Comparison of ENCODE assay signal across 28 cellular contexts in genomic region chr5:27503813-27504212, GRCh38.
"Had no signal": no experiment of that assay in that cellular context is flagged by ENCODE, and none has a peak within 500 bp of the region (broad histone marks: within the 10 kb centered on the region; RNA-seq: fewer than 3 reads in every experiment).

No MANE protein-coding gene starts in this region.

- H3K4me1 Mint-ChIP-seq: naive thymus-derived CD8-positive, alpha-beta T cell; neural progenitor cell; stimulated activated naive B cell treated with anti-CD40 and anti-IgM and Interleukin-4, amounts not matched to agents 10 μg/mL and 1 μg/mL and 100 μg/mL, for 72 hours had no signal

- H3K36me3 ChIP-seq: left lung, lower lobe of right lung, neural progenitor cell, pancreas, prostate gland, stomach, thyroid gland, transverse colon, upper lobe of left lung, vagina had no signal

- H3K4me3 ChIP-seq: left lung, lower lobe of right lung, neural progenitor cell, pancreas, prostate gland, skin epidermis, stomach, testis, thyroid gland, transverse colon, upper lobe of left lung, vagina had no signal

- H3K4me1 ChIP-seq: left lung, lower lobe of right lung, neural progenitor cell, pancreas, prostate gland, stomach, testis, thyroid gland, transverse colon, upper lobe of left lung, vagina had no signal

- H3K27ac Mint-ChIP-seq: naive thymus-derived CD8-positive, alpha-beta T cell; neural progenitor cell; stimulated activated naive B cell treated with anti-CD40 and anti-IgM and Interleukin-4, amounts not matched to agents 10 μg/mL and 1 μg/mL and 100 μg/mL, for 72 hours had no signal

- H3K9me3 Mint-ChIP-seq: neural progenitor cell had no signal

- H3K4me3 Mint-ChIP-seq: naive thymus-derived CD8-positive, alpha-beta T cell; nephron; neural progenitor cell; stimulated activated naive B cell treated with anti-CD40 and anti-IgM and Interleukin-4, amounts not matched to agents 10 μg/mL and 1 μg/mL and 100 μg/mL, for 72 hours had no signal

- H3K36me3 Mint-ChIP-seq: naive thymus-derived CD8-positive, alpha-beta T cell; neural progenitor cell; stimulated activated naive B cell treated with anti-CD40 and anti-IgM and Interleukin-4, amounts not matched to agents 10 μg/mL and 1 μg/mL and 100 μg/mL, for 72 hours had no signal

- H3K27me3 ChIP-seq: left lung, neural progenitor cell, pancreas, stomach, testis, thyroid gland, transverse colon, upper lobe of left lung, vagina had no signal

- H2AFZ ChIP-seq: neural progenitor cell had no signal

- ATAC-seq: left colon; left lung; lower lobe of right lung; naive thymus-derived CD8-positive, alpha-beta T cell; pancreas; right cardiac atrium; sciatic nerve; stimulated activated naive B cell treated with anti-CD40 and anti-IgM and Interleukin-4, amounts not matched to agents 10 μg/mL and 1 μg/mL and 100 μg/mL, for 72 hours; stimulated activated naive CD8-positive, alpha-beta T cell treated with anti-CD3 and anti-CD28 coated beads, Interleukin-15, Interleukin-2, amounts not matched to agents 100 U/mL and 50 U/mL, for 24 hours had no signal

- H3K27ac ChIP-seq: left lung, lower lobe of right lung, neural progenitor cell, pancreas, prostate gland, skin epidermis, stomach, testis, thyroid gland, transverse colon, upper lobe of left lung, vagina had no signal

- DNase-seq: kidney; left colon; left lung; lower lobe of right lung; mammary epithelial cell; mesenchymal stem cell; naive thymus-derived CD8-positive, alpha-beta T cell; pancreas; posterior cingulate gyrus; retina; right cardiac atrium; stimulated activated CD4-positive, alpha-beta T cell treated with anti-CD3 and anti-CD28 coated beads, Interleukin-12 subunit alpha, Interleukin-12 subunit beta, amount 100 ng/mL, for 4 hours; stimulated activated CD4-positive, alpha-beta T cell treated with anti-CD3 and anti-CD28 coated beads, Interleukin-15, amount 100 ng/mL, for 24 hours; stimulated activated CD4-positive, alpha-beta T cell treated with anti-CD3 and anti-CD28 coated beads, Interleukin-2, amount 100 ng/mL, for 24 hours; stimulated activated CD4-positive, alpha-beta T cell treated with anti-CD3 and anti-CD28 coated beads, Interleukin-4, amount 100 ng/mL, for 1 hour; stimulated activated naive B cell treated with anti-CD40 and anti-IgM and Interleukin-4, amounts not matched to agents 10 μg/mL and 1 μg/mL and 100 μg/mL, for 72 hours; stimulated activated naive CD8-positive, alpha-beta T cell treated with anti-CD3 and anti-CD28 coated beads, Interleukin-15, Interleukin-2, amounts not matched to agents 100 U/mL and 50 U/mL, for 24 hours; stomach; testis; thyroid gland; transverse colon; upper lobe of left lung had no signal

- H3K9me3 ChIP-seq: lower lobe of right lung, pancreas, prostate gland, testis, thyroid gland, upper lobe of left lung, vagina had no signal

- H3K4me2 ChIP-seq: neural progenitor cell had no signal

- H3K27me3 Mint-ChIP-seq: naive thymus-derived CD8-positive, alpha-beta T cell; stimulated activated naive B cell treated with anti-CD40 and anti-IgM and Interleukin-4, amounts not matched to agents 10 μg/mL and 1 μg/mL and 100 μg/mL, for 72 hours had no signal
